Comparison of ENCODE assay signal across 27 cellular contexts in the genomic region with DNA sequence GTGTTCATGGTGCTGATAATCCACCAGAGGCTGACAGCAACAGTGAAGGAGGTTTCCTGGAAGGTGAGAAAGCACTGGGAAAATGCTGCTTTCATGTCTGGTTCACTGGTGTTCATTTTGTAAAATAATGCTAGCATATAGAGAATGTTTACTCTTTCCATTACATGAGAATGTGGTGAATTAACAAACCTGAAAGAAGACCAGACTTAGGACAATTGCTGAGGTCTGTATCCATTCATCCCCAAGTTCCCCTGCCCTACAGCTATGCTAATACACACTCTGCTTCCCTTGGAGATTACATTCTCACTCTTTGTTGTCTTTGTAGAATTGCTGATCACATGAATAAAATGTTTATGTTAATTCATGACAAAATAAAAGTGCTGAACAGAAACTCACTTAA.
"Had no signal": no experiment of that assay in that cellular context is flagged by ENCODE, and none has a peak within 500 bp of the region (broad histone marks: within the 10 kb centered on the region; RNA-seq: fewer than 3 reads in every experiment).

No MANE protein-coding gene starts in this region.

- H3K27me3 Mint-ChIP-seq: activated CD8-positive, alpha-beta T cell treated with anti-CD3 and anti-CD28 coated beads for 36 hours; activated T-helper 17 cell treated with anti-CD3 and anti-CD28 coated beads, Interleukin-2, amount 50 U/mL, for 72 hours; natural killer cell treated with Interleukin-12 subunit alpha and Interleukin-12 subunit beta and Interleukin-15 and Interleukin-18, amount 100 ng/mL, for 72 hours; progenitor cell of endocrine pancreas; T-helper 17 cell had no signal

- H3K36me3 Mint-ChIP-seq: natural killer cell treated with Interleukin-12 subunit alpha and Interleukin-12 subunit beta and Interleukin-15 and Interleukin-18, amount 100 ng/mL, for 72 hours had no signal

- H3K4me1 ChIP-seq: breast epithelium, left ventricle myocardium inferior, testis, transverse colon had no signal

- H3K4me1 Mint-ChIP-seq: activated T-helper 17 cell treated with anti-CD3 and anti-CD28 coated beads, Interleukin-2, amount 50 U/mL, for 72 hours; T-helper 17 cell had no signal

- H3K9me3 ChIP-seq: breast epithelium, gastroesophageal sphincter, left ventricle myocardium inferior, mucosa of descending colon, ovary, testis, transverse colon had no signal

- H3K36me3 ChIP-seq: breast epithelium, gastroesophageal sphincter, left ventricle myocardium inferior, ovary, transverse colon had no signal

- H3K4me3 ChIP-seq: breast epithelium, gastroesophageal sphincter, left ventricle myocardium inferior, lung, mucosa of descending colon, ovary, skin epidermis, testis, transverse colon had no signal

- H3K9me3 Mint-ChIP-seq: activated CD8-positive, alpha-beta T cell treated with anti-CD3 and anti-CD28 coated beads for 36 hours; activated T-cell treated with anti-CD3 and anti-CD28 coated beads, Interleukin-2, amount 50 U/mL, for 4 hours; activated T-helper 17 cell treated with anti-CD3 and anti-CD28 coated beads, Interleukin-2, amount 50 U/mL, for 72 hours; natural killer cell treated with Interleukin-12 subunit alpha and Interleukin-12 subunit beta and Interleukin-15 and Interleukin-18, amount 100 ng/mL, for 72 hours had no signal

- DNase-seq: activated CD4-positive, alpha-beta T cell treated with anti-CD3 and anti-CD28 coated beads for 1 hour; activated CD4-positive, alpha-beta T cell treated with anti-CD3 and anti-CD28 coated beads, Interleukin-2, amount 50 U/mL, for 1 hour; activated CD8-positive, alpha-beta T cell treated with anti-CD3 and anti-CD28 coated beads for 36 hours; activated gamma-delta T cell treated with Interleukin-2 at 50 U/mL for 16 hours; activated naive CD4-positive, alpha-beta T cell treated with anti-CD3 and anti-CD28 coated beads, Interleukin-2, amount 50 U/mL, for 16 hours; activated T-cell treated with anti-CD3 and anti-CD28 coated beads, Interleukin-2, amount 50 U/mL, for 4 hours; amniotic stem cell; central memory CD4-positive, alpha-beta T cell; hippocampal formation; islet precursor cell; left ventricle myocardium inferior; mucosa of descending colon; ovary; stimulated activated CD4-positive, alpha-beta T cell treated with anti-CD3 and anti-CD28 coated beads, Interleukin-12 subunit alpha, Interleukin-12 subunit beta, amount 100 ng/mL, for 4 hours; stimulated activated CD4-positive, alpha-beta T cell treated with anti-CD3 and anti-CD28 coated beads, Interleukin-4, amount 100 ng/mL, for 1 hour; stimulated activated naive CD8-positive, alpha-beta T cell treated with anti-CD3 and anti-CD28 coated beads, Interleukin-15, Interleukin-2, amounts not matched to agents 100 U/mL and 50 U/mL, for 24 hours; T-helper 17 cell; testis; transverse colon had no signal

- H3K27ac Mint-ChIP-seq: activated CD8-positive, alpha-beta T cell treated with anti-CD3 and anti-CD28 coated beads for 36 hours; activated T-helper 17 cell treated with anti-CD3 and anti-CD28 coated beads, Interleukin-2, amount 50 U/mL, for 72 hours; natural killer cell treated with Interleukin-12 subunit alpha and Interleukin-12 subunit beta and Interleukin-15 and Interleukin-18, amount 100 ng/mL, for 72 hours; progenitor cell of endocrine pancreas; T-helper 17 cell had no signal

- H3K27me3 ChIP-seq: gastroesophageal sphincter, ovary, testis, transverse colon had no signal

- H3K4me3 Mint-ChIP-seq: activated CD8-positive, alpha-beta T cell treated with anti-CD3 and anti-CD28 coated beads for 36 hours; activated T-cell treated with anti-CD3 and anti-CD28 coated beads, Interleukin-2, amount 50 U/mL, for 4 hours; activated T-helper 17 cell treated with anti-CD3 and anti-CD28 coated beads, Interleukin-2, amount 50 U/mL, for 72 hours; natural killer cell treated with Interleukin-12 subunit alpha and Interleukin-12 subunit beta and Interleukin-15 and Interleukin-18, amount 100 ng/mL, for 72 hours; T-helper 17 cell had no signal

- FAIRE-seq: endothelial cell of umbilical vein had no signal

- H3K27ac ChIP-seq: breast epithelium, gastroesophageal sphincter, left ventricle myocardium inferior, ovary, skin epidermis, testis, transverse colon had no signal
